Comparison of ENCODE assay signal across 19 cellular contexts in the genomic region with DNA sequence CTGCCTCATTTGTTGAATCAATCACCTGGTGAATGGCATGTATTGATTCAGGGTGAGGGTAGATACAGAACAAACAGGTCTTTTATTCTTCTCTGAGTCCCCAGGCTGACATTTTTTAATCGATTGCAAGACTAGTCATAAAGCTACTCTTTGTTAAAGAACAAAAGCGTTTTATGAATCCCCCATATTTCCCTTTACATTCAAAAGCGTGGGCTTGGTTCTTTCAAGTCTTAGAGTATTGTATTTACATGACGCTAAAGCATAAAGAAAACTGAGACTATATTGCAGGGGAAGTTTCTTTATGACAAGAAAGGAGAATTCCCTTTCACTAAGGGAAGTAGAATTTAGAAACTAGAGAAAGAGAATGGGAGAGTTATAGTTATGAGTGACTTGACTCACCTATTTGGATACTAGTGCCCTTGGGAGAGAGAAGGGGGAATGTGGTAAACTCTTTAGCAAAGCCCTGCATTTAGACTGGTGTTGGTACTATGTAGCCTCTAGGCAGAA.
DNase-seq lines count a peak whose midpoint lies in the region; ATAC-seq and TF ChIP-seq lines count a peak whose summit lies in the region.
"Had no signal": no experiment of that assay in that cellular context is flagged by ENCODE, and none has a peak within 500 bp of the region (broad histone marks: within the 10 kb centered on the region; RNA-seq: fewer than 3 reads in every experiment).

No MANE protein-coding gene starts in this region.

- DNase-seq in neural crest cell (ENCODE audit: low read depth, low spot score) (no peak), C1 segment of cervical spinal cord (lab: John Stamatoyannopoulos, UW) (no peak), cerebellum (ENCODE audit: low spot score) (no peak)
- no peak for DNase-seq in naive thymus-derived CD4-positive, alpha-beta T cell
- DNase-seq: activated CD4-positive, alpha-beta T cell treated with anti-CD3 and anti-CD28 coated beads for 48 hours; brain microvascular endothelial cell; dermis blood vessel endothelial cell; erythroblast; left ventricle myocardium inferior; NCI-H187 treated with DMSO at 0.1 percent for 48 hours; NCI-H526 treated with DMSO at 0.1 percent for 48 hours; ovary had no signal

- CTCF ChIA-PET in naive thymus-derived CD4-positive, alpha-beta T cell (lab: Charles Lee), result no interaction called here

- H3K9me3 ChIP-seq in naive thymus-derived CD4-positive, alpha-beta T cell (ENCODE audit: control insufficient read depth in 2 of 3, low read length in 3 of 3), result no peaks in the 10 kb centered on the region
- H3K9me3 ChIP-seq: left ventricle myocardium inferior, ovary had no signal

- no peaks in the 10 kb centered on the region for H3K36me3 ChIP-seq in naive thymus-derived CD4-positive, alpha-beta T cell (ENCODE audit: control insufficient read depth in 2 of 3, insufficient read depth in 3 of 3, low read length in 3 of 3)
- H3K36me3 ChIP-seq: brain microvascular endothelial cell, left ventricle myocardium inferior, ovary had no signal

- no peaks in the 10 kb centered on the region for H3K36me3 Mint-ChIP-seq in neural crest cell (ENCODE audit: low read depth)
- peaks cover 0 to 4% (median 0%) of the 10 kb centered on the region in 5 donors for H3K36me3 Mint-ChIP-seq in naive thymus-derived CD4-positive, alpha-beta T cell
- H3K36me3 Mint-ChIP-seq: activated naive CD4-positive, alpha-beta T cell treated with anti-CD3 and anti-CD28 coated beads, Interleukin-2, amount 50 U/mL, for 24 hours had no signal

- no peak overlapping the region for H3K4me3 ChIP-seq in naive thymus-derived CD4-positive, alpha-beta T cell (ENCODE audit: low read length)
- H3K4me3 ChIP-seq: left ventricle myocardium inferior, ovary, smooth muscle cell had no signal

- intact Hi-C loops in naive thymus-derived CD4-positive, alpha-beta T cell (cut with micrococcal nuclease), result no loop called here

- no peaks in the 10 kb centered on the region for H3K4me1 ChIP-seq in naive thymus-derived CD4-positive, alpha-beta T cell (ENCODE audit: control insufficient read depth in 2 of 2, insufficient read depth in 2 of 2, low read length in 2 of 2)
- H3K4me1 ChIP-seq: left ventricle myocardium inferior had no signal

- ATAC-seq in GM19023 (IDR thresholded peaks at IDR 0.05; ENCODE audit: unreplicated experiment) (peak; percentile 55), HG02610 (IDR thresholded peaks at IDR 0.05; ENCODE audit: unreplicated experiment) (peak; percentile 92), HG03432 (IDR thresholded peaks at IDR 0.05; ENCODE audit: unreplicated experiment) (peak; percentile 84)
- ATAC-seq in naive thymus-derived CD4-positive, alpha-beta T cell, result no peak
- ATAC-seq: HCT116 had no signal

- no peak overlapping the region for H3K27ac ChIP-seq in naive thymus-derived CD4-positive, alpha-beta T cell (ENCODE audit: low read depth, low read length)
- H3K27ac ChIP-seq: brain microvascular endothelial cell, left ventricle myocardium inferior, ovary had no signal

- POLR2A ChIA-PET in naive thymus-derived CD4-positive, alpha-beta T cell (lab: Charles Lee), result no interaction called here

- no peak overlapping the region for H3K4me3 Mint-ChIP-seq in neural crest cell
- no peak overlapping the region for H3K4me3 Mint-ChIP-seq in naive thymus-derived CD4-positive, alpha-beta T cell
- H3K4me3 Mint-ChIP-seq: activated naive CD4-positive, alpha-beta T cell treated with anti-CD3 and anti-CD28 coated beads, Interleukin-2, amount 50 U/mL, for 24 hours; B cell had no signal

- no peaks in the 10 kb centered on the region for H3K27me3 Mint-ChIP-seq in neural crest cell (ENCODE audit: low read depth)
- H3K27me3 Mint-ChIP-seq in naive thymus-derived CD4-positive, alpha-beta T cell, result peaks cover 2 to 41% (median 17%) of the 10 kb centered on the region in 5 donors

- H3K4me1 Mint-ChIP-seq in neural crest cell, result peaks cover 26% of the 10 kb centered on the region
- H3K4me1 Mint-ChIP-seq in naive thymus-derived CD4-positive, alpha-beta T cell, result no peaks in the 10 kb centered on the region
- H3K4me1 Mint-ChIP-seq: activated naive CD4-positive, alpha-beta T cell treated with anti-CD3 and anti-CD28 coated beads, Interleukin-2, amount 50 U/mL, for 24 hours; B cell had no signal

- H3K27me3 ChIP-seq in naive thymus-derived CD4-positive, alpha-beta T cell (ENCODE audit: control insufficient read depth in 2 of 2, insufficient read depth in 2 of 2, low read length in 2 of 2), result no peaks in the 10 kb centered on the region
- H3K27me3 ChIP-seq: brain microvascular endothelial cell, ovary had no signal

- peak overlapping the region; percentile 5 for H3K27ac Mint-ChIP-seq in neural crest cell (ENCODE audit: unreplicated experiment)
- H3K27ac Mint-ChIP-seq in naive thymus-derived CD4-positive, alpha-beta T cell, result no peak overlapping the region
- H3K27ac Mint-ChIP-seq: activated naive CD4-positive, alpha-beta T cell treated with anti-CD3 and anti-CD28 coated beads, Interleukin-2, amount 50 U/mL, for 24 hours; B cell had no signal

- peaks cover 4% of the 10 kb centered on the region for H3K9me3 Mint-ChIP-seq in neural crest cell
- H3K9me3 Mint-ChIP-seq in naive thymus-derived CD4-positive, alpha-beta T cell, result peaks cover 0 to 7% (median 0%) of the 10 kb centered on the region in 11 donors

- no peak for TF ChIP-seq CTCF in neural crest cell (conservative IDR thresholded peaks at IDR 0.05)
